Comparison of ENCODE assay signal across 1 cellular context in genomic region chr22:41469218-41469851, GRCh38.
TF ChIP-seq lines count a peak whose summit lies in the region.

No MANE protein-coding gene starts in this region.

TF ChIP-seq in K562, 482 proteins besides CTCF, POLR2A, EP300 and RAD21 (continues in another document):
- TF ChIP-seq PHF20 (IDR thresholded peaks at IDR 0.05; ENCODE audit: partially characterized antibody) (peak; percentile 17), EWSR1 (IDR thresholded peaks at IDR 0.05; ENCODE audit: borderline replicate concordance, low read depth, partially characterized antibody) (no peak), ZNF263 (CRISPR knock-in tag; IDR thresholded peaks at IDR 0.05; ENCODE audit: borderline replicate concordance) (peak; percentile 63; the same call in 1 of the 2 replicates), MAZ (CRISPR knock-in tag; conservative IDR thresholded peaks at IDR 0.05 in 1 of 2, IDR thresholded peaks at IDR 0.05 in 1 of 2) (0 out of 4 replicates have a peak, but pooled peaks of 1 of the 2 experiments have one; percentile 31), ARID4B (CRISPR knock-in tag; IDR thresholded peaks at IDR 0.05) (peak; percentile 66; the same call in 1 of the 2 replicates), RFX1 (IDR thresholded peaks at IDR 0.05) (peak; percentile 82), SUPT5H (IDR thresholded peaks at IDR 0.05) (peak; percentile 1), NFRKB (IDR thresholded peaks at IDR 0.05; ENCODE audit: low read depth) (peak; percentile 19), HDAC1 (IDR thresholded peaks at IDR 0.05) (peak in 1 of 2 experiments; percentile 31; a peak in 1 of 4 replicates), RUNX1 (IDR thresholded peaks at IDR 0.05; ENCODE audit: low read depth) (no peak), MTA3 (IDR thresholded peaks at IDR 0.05; ENCODE audit: borderline replicate concordance) (0 out of 2 replicates have a peak, but pooled peaks have one; percentile 7), ADNP (tag; IDR thresholded peaks at IDR 0.05) (no peak), KDM2B (CRISPR knock-in tag; IDR thresholded peaks at IDR 0.05) (no peak), REST (CRISPR knock-in tag; IDR thresholded peaks at IDR 0.05; ENCODE audit: low read depth) (0 out of 2 replicates have a peak, but pooled peaks have one; percentile 34), MXI1 (IDR thresholded peaks at IDR 0.05; ENCODE audit: low read depth, low read length) (0 out of 2 replicates have a peak, but pooled peaks have one; percentile 8), ZFX (CRISPR knock-in tag; IDR thresholded peaks at IDR 0.05) (peak; percentile 90), BRCA1 (IDR thresholded peaks at IDR 0.05) (no peak), BRCA1 (CRISPR knock-in tag; IDR thresholded peaks at IDR 0.05) (0 out of 2 replicates have a peak, but pooled peaks have one; percentile 32), FOSL1 (tag; conservative IDR thresholded peaks at IDR 0.05) (peak; percentile 45; the same call in 1 of the 2 replicates), RBFOX2 (IDR thresholded peaks at IDR 0.05; ENCODE audit: low read depth, low read length) (peak; percentile 54), ZC3H4 (CRISPR knock-in tag; IDR thresholded peaks at IDR 0.05; ENCODE audit: borderline replicate concordance) (0 out of 2 replicates have a peak, but pooled peaks have one; percentile 48), POLR3A (IDR thresholded peaks at IDR 0.05; ENCODE audit: borderline replicate concordance, extremely low read depth, insufficient read depth, insufficient read length) (no peak), NKRF (IDR thresholded peaks at IDR 0.05; ENCODE audit: borderline replicate concordance) (peak; percentile 83), SIN3A (IDR thresholded peaks at IDR 0.05; ENCODE audit: borderline replicate concordance in 2 of 2, control insufficient read depth in 1 of 2, low read depth in 2 of 2, low read length in 2 of 2) (peak in 1 of 2 experiments; percentile 35; a peak in 1 of 4 replicates), POU5F1 (IDR thresholded peaks at IDR 0.05; ENCODE audit: borderline replicate concordance, low read depth, low read length, partially characterized antibody) (peak; percentile 1), PHF8 (IDR thresholded peaks at IDR 0.05; ENCODE audit: borderline replicate concordance, low read length) (peak; percentile 56; the same call in 1 of the 2 replicates), MAX (CRISPR knock-in tag; IDR thresholded peaks at IDR 0.05) (peak; percentile 72; the same call in 1 of the 2 replicates), BCOR (IDR thresholded peaks at IDR 0.05) (no peak), ESRRA (IDR thresholded peaks at IDR 0.05; ENCODE audit: borderline replicate concordance, low read depth) (peak; percentile 99), GTF2E2 (tag; IDR thresholded peaks at IDR 0.05) (peak; percentile 83), JUN (IDR thresholded peaks at IDR 0.05; ENCODE audit: borderline replicate concordance, low read depth, low read length) (no peak), JUN (CRISPR knock-in tag; IDR thresholded peaks at IDR 0.05; ENCODE audit: borderline replicate concordance) (no peak), MTA1 (IDR thresholded peaks at IDR 0.05; ENCODE audit: borderline replicate concordance) (0 out of 2 replicates have a peak, but pooled peaks have one; percentile 4), CEBPB (tag; IDR thresholded peaks at IDR 0.05) (no peak), ID3 (CRISPR knock-in tag; IDR thresholded peaks at IDR 0.05) (no peak), ID3 (tag; IDR thresholded peaks at IDR 0.05) (0 out of 2 replicates have a peak, but pooled peaks have one; percentile 39), ZNF224 (CRISPR knock-in tag; IDR thresholded peaks at IDR 0.05) (no peak), LCOR (CRISPR knock-in tag; IDR thresholded peaks at IDR 0.05) (0 out of 2 replicates have a peak, but pooled peaks have one; percentile 9), AFF4 (CRISPR knock-in tag; IDR thresholded peaks at IDR 0.05) (0 out of 2 replicates have a peak, but pooled peaks have one; percentile 68), TSHZ1 (CRISPR knock-in tag; IDR thresholded peaks at IDR 0.05) (no peak), ZBTB26 (CRISPR knock-in tag; IDR thresholded peaks at IDR 0.05) (no peak)
